8 cellular contexts compared by ENCODE assay signal in the genomic region with DNA sequence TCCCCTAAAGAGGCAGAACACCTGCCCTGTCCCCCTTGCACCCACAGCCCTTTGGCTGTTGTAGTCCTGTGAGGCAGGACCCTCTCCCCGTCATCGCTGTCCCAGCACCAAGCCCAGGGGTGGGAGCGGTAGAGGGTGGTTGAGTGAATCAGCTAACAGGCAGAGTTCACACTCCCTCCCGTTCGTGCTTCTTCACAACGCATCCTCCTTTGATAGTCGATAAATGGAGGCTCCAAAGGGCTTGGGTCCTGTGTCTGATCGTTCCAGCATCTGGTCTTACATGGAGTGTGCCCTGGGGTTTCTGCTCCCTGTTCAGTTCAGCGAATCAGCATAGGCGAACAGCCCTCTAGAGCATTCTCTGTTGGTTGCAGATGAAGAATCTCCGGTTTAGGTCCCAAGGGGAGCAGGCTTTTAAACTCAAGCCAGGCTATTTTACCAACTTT. TPM values are rescaled to one million over a fixed set of nuclear protein-coding genes. Genes with fewer than 3 reads are reported as not detected.
DNase-seq lines count a peak whose midpoint lies in the region; ATAC-seq and TF ChIP-seq lines count a peak whose summit lies in the region.

No MANE protein-coding gene starts in this region.

- no peaks in the 10 kb centered on the region for H3K27me3 Mint-ChIP-seq in T-helper 2 cell treated with Interferon-gamma antibody and Interleukin-4, amounts not matched to agents 5 μg/mL and 100 μg/mL, for 36 hours (ENCODE audit: low read depth)

- peak; percentile 16 for ATAC-seq in sciatic nerve
- no peak for ATAC-seq in GM18498 (IDR thresholded peaks at IDR 0.05; ENCODE audit: unreplicated experiment)

- peaks cover 45% of the 10 kb centered on the region for H3K4me1 Mint-ChIP-seq in T-helper 2 cell treated with Interferon-gamma antibody and Interleukin-4, amounts not matched to agents 5 μg/mL and 100 μg/mL, for 36 hours (ENCODE audit: low read depth)

- no peak for TF ChIP-seq CTCF in fibroblast of the aortic adventitia (IDR thresholded peaks at IDR 0.05; ENCODE audit: insufficient read depth, low read length)

- DNase-seq in activated CD4-positive, alpha-beta T cell treated with anti-CD3 and anti-CD28 coated beads for 48 hours = peak; percentile 9
- no peak for DNase-seq in activated CD4-positive, alpha-beta T cell treated with anti-CD3 and anti-CD28 coated beads for 4 hours
- no peak for DNase-seq in T-helper 2 cell treated with Interferon-gamma antibody and Interleukin-4, amounts not matched to agents 5 μg/mL and 100 μg/mL, for 36 hours (ENCODE audit: low spot score)
- DNase-seq in fibroblast of the aortic adventitia (ENCODE audit: low read depth) = peak; percentile 36
- DNase-seq in sciatic nerve (ENCODE audit: low spot score) = no peak
- DNase-seq in stimulated activated CD4-positive, alpha-beta T cell treated with anti-CD3 and anti-CD28 coated beads, Interleukin-15, amount 100 ng/mL, for 24 hours = no peak
- no peak for DNase-seq in SHP77 treated with DMSO at 0.1 percent for 48 hours (lab: John Stamatoyannopoulos, UW)

- intact Hi-C loops in sciatic nerve (cut with DNase I) = no loop called here

- H3K36me3 Mint-ChIP-seq in T-helper 2 cell treated with Interferon-gamma antibody and Interleukin-4, amounts not matched to agents 5 μg/mL and 100 μg/mL, for 36 hours (ENCODE audit: low read depth) = peaks cover 59% of the 10 kb centered on the region

- H3K9me3 Mint-ChIP-seq in T-helper 2 cell treated with Interferon-gamma antibody and Interleukin-4, amounts not matched to agents 5 μg/mL and 100 μg/mL, for 36 hours = no peaks in the 10 kb centered on the region

- H3K27ac Mint-ChIP-seq in T-helper 2 cell treated with Interferon-gamma antibody and Interleukin-4, amounts not matched to agents 5 μg/mL and 100 μg/mL, for 36 hours = peak overlapping the region; percentile 92

- H3K4me3 ChIP-seq in fibroblast of the aortic adventitia (ENCODE audit: low read depth, low read length) = no peak overlapping the region

- peak overlapping the region; percentile 90 for H3K4me3 Mint-ChIP-seq in T-helper 2 cell treated with Interferon-gamma antibody and Interleukin-4, amounts not matched to agents 5 μg/mL and 100 μg/mL, for 36 hours

RNA-seq across cellular contexts. Expression of gene HMCES, which starts 0.8 kb away (rescaled TPM):
- total RNA-seq in fibroblast of the aortic adventitia (ENCODE audit: low replicate concordance) = 9.2 and 11.1 TPM in 2 replicates
- 36.6 TPM for total RNA-seq in sciatic nerve

RNA-seq across cellular contexts. Expression of gene COPG1, which starts 28.4 kb away (rescaled TPM):
- total RNA-seq in fibroblast of the aortic adventitia (ENCODE audit: low replicate concordance) (235 and 371 TPM in 2 replicates), sciatic nerve (111 TPM)

Comparison
In these comparisons a context has a peak if more than half of its experiments do, and no peak if none do; other contexts are left out.
1. DNase-seq: peak in activated CD4-positive, alpha-beta T cell treated with anti-CD3 and anti-CD28 coated beads for 48 hours (single experiment) and fibroblast of the aortic adventitia (single experiment); none in activated CD4-positive, alpha-beta T cell treated with anti-CD3 and anti-CD28 coated beads for 4 hours (0 of 2), T-helper 2 cell treated with Interferon-gamma antibody and Interleukin-4, amounts not matched to agents 5 μg/mL and 100 μg/mL, for 36 hours (single experiment), sciatic nerve (single experiment), stimulated activated CD4-positive, alpha-beta T cell treated with anti-CD3 and anti-CD28 coated beads, Interleukin-15, amount 100 ng/mL, for 24 hours (single experiment) and SHP77 treated with DMSO at 0.1 percent for 48 hours (single experiment).